In the genomic region with DNA sequence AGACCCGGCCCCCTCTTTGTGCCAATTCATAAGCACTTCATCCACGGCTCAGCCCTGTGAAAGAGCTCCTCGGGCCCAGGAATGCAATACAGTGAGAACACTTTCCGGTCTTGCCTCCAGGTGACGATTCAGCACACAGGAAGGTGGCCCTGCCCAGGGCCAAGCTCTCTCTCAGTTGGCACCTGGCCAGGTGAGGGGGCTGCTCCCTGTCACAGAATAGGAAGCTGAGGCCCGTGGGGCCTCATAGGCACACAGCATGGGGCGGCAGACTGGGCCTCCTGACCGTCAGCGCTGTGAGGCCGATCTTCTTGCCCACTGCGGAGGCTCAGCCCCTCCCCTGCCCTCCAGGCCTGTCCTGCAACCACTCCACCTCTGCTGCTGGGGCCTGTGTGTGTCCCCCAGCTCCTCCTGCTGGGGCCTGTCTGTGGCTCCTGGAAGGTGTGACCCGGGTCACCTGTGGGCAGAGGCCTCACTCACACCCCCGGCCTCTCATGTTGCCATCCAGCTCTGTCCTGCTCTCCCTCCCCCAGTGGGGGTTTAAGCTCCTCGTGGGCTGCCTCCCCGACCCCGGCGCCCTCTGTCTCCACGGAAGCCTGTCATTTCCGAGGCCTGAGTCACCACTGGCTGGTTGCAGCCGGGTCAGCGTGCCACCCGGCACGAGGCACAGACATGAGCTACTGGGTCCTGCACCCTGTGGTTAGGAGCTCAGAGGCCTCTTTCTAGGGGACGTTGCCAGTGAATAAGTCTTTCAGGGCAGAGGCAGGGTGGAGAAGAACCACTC, we compare ENCODE assay signal across 10 cellular contexts.
DNase-seq lines count a peak whose midpoint lies in the region; ATAC-seq, FAIRE-seq and TF ChIP-seq lines count a peak whose summit lies in the region.
"Had no signal": no experiment of that assay in that cellular context is flagged by ENCODE, and none has a peak within 500 bp of the region (broad histone marks: within the 10 kb centered on the region; RNA-seq: fewer than 3 reads in every experiment).

No MANE protein-coding gene starts in this region.

- no peaks in the 10 kb centered on the region for H3K4me1 ChIP-seq in left ventricle myocardium inferior
- H3K4me1 ChIP-seq in astrocyte (ENCODE audit: insufficient read depth, low read length) = peaks cover 33% of the 10 kb centered on the region

- H3K4me1 Mint-ChIP-seq in astrocyte (ENCODE audit: low read depth, unreplicated experiment) = peaks cover 8% of the 10 kb centered on the region
- H3K4me1 Mint-ChIP-seq in activated T-helper 2 cell treated with anti-CD3 and anti-CD28 coated beads, Interferon-gamma antibody, Interleukin-2, Interleukin-4, amounts not matched to agents 10 μg/mL and 5 μg/mL and 100 μg/mL, durations not matched to agents 14 hours and 24 hours and 36 hours (ENCODE audit: low read depth) = no peaks in the 10 kb centered on the region
- no peaks in the 10 kb centered on the region for H3K4me1 Mint-ChIP-seq in activated CD8-positive, alpha-beta T cell treated with anti-CD3 and anti-CD28 coated beads, Interleukin-2, amount 10 ng/mL, durations not matched to agents 7 days and 5 days (ENCODE audit: low read depth)
- H3K4me1 Mint-ChIP-seq: T-cell had no signal

- peak overlapping the region; percentile 71 for H3K4me2 ChIP-seq in astrocyte (ENCODE audit: low read length)

- H3K27ac Mint-ChIP-seq in astrocyte (ENCODE audit: unreplicated experiment) = peak overlapping the region; percentile 91
- no peak overlapping the region for H3K27ac Mint-ChIP-seq in activated T-helper 2 cell treated with anti-CD3 and anti-CD28 coated beads, Interferon-gamma antibody, Interleukin-2, Interleukin-4, amounts not matched to agents 10 μg/mL and 5 μg/mL and 100 μg/mL, durations not matched to agents 14 hours and 24 hours and 36 hours
- no peak overlapping the region for H3K27ac Mint-ChIP-seq in activated CD8-positive, alpha-beta T cell treated with anti-CD3 and anti-CD28 coated beads, Interleukin-2, amount 10 ng/mL, durations not matched to agents 7 days and 5 days
- H3K27ac Mint-ChIP-seq: CD4-positive, alpha-beta T cell; T-cell had no signal

- H3K79me2 ChIP-seq in astrocyte (ENCODE audit: insufficient read depth, low read length) = no peaks in the 10 kb centered on the region

- H3K9me3 ChIP-seq in left ventricle myocardium inferior (replicated peaks) (no peaks in the 10 kb centered on the region), astrocyte (ENCODE audit: insufficient read depth, low read depth, low read length) (no peaks in the 10 kb centered on the region)

- FAIRE-seq in astrocyte (lab: Jason Lieb, UNC) (peak; percentile 37), urothelium cell line (lab: Jason Lieb, UNC) (no peak), GM12892 (lab: Jason Lieb, UNC) (no peak)

- POLR2A ChIA-PET in activated CD8-positive, alpha-beta T cell treated with anti-CD3 and anti-CD28 coated beads, Interleukin-2, amount 10 ng/mL, durations not matched to agents 7 days and 5 days (lab: Charles Lee) = interaction anchor here (0.7 kb wide), 1 partner anchor 223 kb away, joined by 3 read pairs; no protein-coding TSS in a partner anchor

- ATAC-seq in left ventricle myocardium superior = peak; percentile 30
- no peak for ATAC-seq in activated CD8-positive, alpha-beta T cell treated with anti-CD3 and anti-CD28 coated beads, Interleukin-2, amount 10 ng/mL, durations not matched to agents 7 days and 5 days
- ATAC-seq: T-cell had no signal

- TF ChIP-seq POLR2A in GM12892 (IDR thresholded peaks at IDR 0.05; ENCODE audit: low read depth, low read length) = no peak

- peak overlapping the region; percentile 53 for H2AFZ ChIP-seq in astrocyte (ENCODE audit: low read depth, low read length)

- no peaks in the 10 kb centered on the region for H4K20me1 ChIP-seq in astrocyte (ENCODE audit: insufficient read depth, low read length)

- H3K4me3 ChIP-seq in left ventricle myocardium inferior (no peak overlapping the region), astrocyte (ENCODE audit: insufficient read depth, low read depth, low read length) (no peak overlapping the region)

- peak overlapping the region; percentile 70 for H3K9ac ChIP-seq in astrocyte (ENCODE audit: low read length)

- H3K4me3 Mint-ChIP-seq in astrocyte (ENCODE audit: unreplicated experiment) = no peak overlapping the region
- H3K4me3 Mint-ChIP-seq in activated T-helper 2 cell treated with anti-CD3 and anti-CD28 coated beads, Interferon-gamma antibody, Interleukin-2, Interleukin-4, amounts not matched to agents 10 μg/mL and 5 μg/mL and 100 μg/mL, durations not matched to agents 14 hours and 24 hours and 36 hours (ENCODE audit: low read depth) = no peak overlapping the region
- H3K4me3 Mint-ChIP-seq in activated CD8-positive, alpha-beta T cell treated with anti-CD3 and anti-CD28 coated beads, Interleukin-2, amount 10 ng/mL, durations not matched to agents 7 days and 5 days = no peak overlapping the region
- H3K4me3 Mint-ChIP-seq: CD4-positive, alpha-beta T cell; T-cell had no signal

- H3K27me3 ChIP-seq in left ventricle myocardium inferior (ENCODE audit: low read depth) = peaks cover 56% of the 10 kb centered on the region
- H3K27me3 ChIP-seq in astrocyte (ENCODE audit: insufficient read depth, low read length) = no peaks in the 10 kb centered on the region

- H3K36me3 Mint-ChIP-seq in astrocyte (ENCODE audit: low read depth, unreplicated experiment) = no peaks in the 10 kb centered on the region
- no peaks in the 10 kb centered on the region for H3K36me3 Mint-ChIP-seq in activated T-helper 2 cell treated with anti-CD3 and anti-CD28 coated beads, Interferon-gamma antibody, Interleukin-2, Interleukin-4, amounts not matched to agents 10 μg/mL and 5 μg/mL and 100 μg/mL, durations not matched to agents 14 hours and 24 hours and 36 hours (ENCODE audit: low read depth)
- H3K36me3 Mint-ChIP-seq in activated CD8-positive, alpha-beta T cell treated with anti-CD3 and anti-CD28 coated beads, Interleukin-2, amount 10 ng/mL, durations not matched to agents 7 days and 5 days (ENCODE audit: low read depth) = no peaks in the 10 kb centered on the region
- H3K36me3 Mint-ChIP-seq: T-cell had no signal

- H3K36me3 ChIP-seq in left ventricle myocardium inferior = no peaks in the 10 kb centered on the region
- H3K36me3 ChIP-seq in astrocyte (ENCODE audit: insufficient read depth, low read length) = no peaks in the 10 kb centered on the region

- H3K9me3 Mint-ChIP-seq in astrocyte (ENCODE audit: unreplicated experiment) = no peaks in the 10 kb centered on the region
- no peaks in the 10 kb centered on the region for H3K9me3 Mint-ChIP-seq in activated T-helper 2 cell treated with anti-CD3 and anti-CD28 coated beads, Interferon-gamma antibody, Interleukin-2, Interleukin-4, amounts not matched to agents 10 μg/mL and 5 μg/mL and 100 μg/mL, durations not matched to agents 14 hours and 24 hours and 36 hours
- no peaks in the 10 kb centered on the region for H3K9me3 Mint-ChIP-seq in activated CD8-positive, alpha-beta T cell treated with anti-CD3 and anti-CD28 coated beads, Interleukin-2, amount 10 ng/mL, durations not matched to agents 7 days and 5 days (ENCODE audit: insufficient read depth)
- H3K9me3 Mint-ChIP-seq: CD4-positive, alpha-beta T cell; T-cell had no signal

- DNase-seq in left ventricle myocardium superior (no peak), left ventricle myocardium inferior (no peak), astrocyte (ENCODE audit: low read depth) (peak; percentile 69), kidney glomerular epithelial cell (lab: John Stamatoyannopoulos, UW) (peak; percentile 97), urothelium cell line (ENCODE audit: low spot score) (peak; percentile 96), GM12892 (ENCODE audit: insufficient read length) (no peak)
- no peak for DNase-seq in activated T-helper 2 cell treated with anti-CD3 and anti-CD28 coated beads, Interferon-gamma antibody, Interleukin-2, Interleukin-4, amounts not matched to agents 10 μg/mL and 5 μg/mL and 100 μg/mL, durations not matched to agents 14 hours and 24 hours and 36 hours (ENCODE audit: low spot score)
- no peak for DNase-seq in activated CD8-positive, alpha-beta T cell treated with anti-CD3 and anti-CD28 coated beads, Interleukin-2, amount 10 ng/mL, durations not matched to agents 7 days and 5 days
- DNase-seq: CD4-positive, alpha-beta T cell; T-cell had no signal

- CTCF ChIA-PET in activated CD8-positive, alpha-beta T cell treated with anti-CD3 and anti-CD28 coated beads, Interleukin-2, amount 10 ng/mL, durations not matched to agents 7 days and 5 days (lab: Charles Lee) = interaction anchor here (1.0 to 1.1 kb wide), 2 partner anchors 167 to 199 kb away, joined by 3 read pairs; no protein-coding TSS in a partner anchor

- H3K27me3 Mint-ChIP-seq in astrocyte (ENCODE audit: low read depth, unreplicated experiment) = no peaks in the 10 kb centered on the region
- H3K27me3 Mint-ChIP-seq in activated T-helper 2 cell treated with anti-CD3 and anti-CD28 coated beads, Interferon-gamma antibody, Interleukin-2, Interleukin-4, amounts not matched to agents 10 μg/mL and 5 μg/mL and 100 μg/mL, durations not matched to agents 14 hours and 24 hours and 36 hours (ENCODE audit: low read depth) = peaks cover 4% of the 10 kb centered on the region
- peaks cover 7% of the 10 kb centered on the region for H3K27me3 Mint-ChIP-seq in activated CD8-positive, alpha-beta T cell treated with anti-CD3 and anti-CD28 coated beads, Interleukin-2, amount 10 ng/mL, durations not matched to agents 7 days and 5 days (ENCODE audit: low read depth)

- intact Hi-C loops in left ventricle myocardium superior (cut with micrococcal nuclease) (no loop called here), left ventricle myocardium inferior (cut with micrococcal nuclease) (no loop called here)
- intact Hi-C loops in activated T-helper 2 cell treated with anti-CD3 and anti-CD28 coated beads, Interferon-gamma antibody, Interleukin-2, Interleukin-4, amounts not matched to agents 10 μg/mL and 5 μg/mL and 100 μg/mL, durations not matched to agents 14 hours and 24 hours and 36 hours (cut with micrococcal nuclease) = no loop called here

- no peak overlapping the region for H3K27ac ChIP-seq in left ventricle myocardium inferior (replicated peaks)
- peak overlapping the region; percentile 57 for H3K27ac ChIP-seq in astrocyte (ENCODE audit: low read depth, low read length)

- no peak for TF ChIP-seq CTCF in left ventricle myocardium inferior (IDR thresholded peaks at IDR 0.05; ENCODE audit: borderline replicate concordance)
- no peak for TF ChIP-seq CTCF in astrocyte (IDR thresholded peaks at IDR 0.05; ENCODE audit: insufficient read depth, low read depth, low read length)

Comparison
In these comparisons a context has a peak if more than half of its experiments do, and no peak if none do; other contexts are left out.
1. DNase-seq: peak in astrocyte (single experiment), kidney glomerular epithelial cell (single experiment) and urothelium cell line (single experiment); none in left ventricle myocardium superior (single experiment), left ventricle myocardium inferior (single experiment), activated T-helper 2 cell treated with anti-CD3 and anti-CD28 coated beads, Interferon-gamma antibody, Interleukin-2, Interleukin-4, amounts not matched to agents 10 μg/mL and 5 μg/mL and 100 μg/mL, durations not matched to agents 14 hours and 24 hours and 36 hours (single experiment), activated CD8-positive, alpha-beta T cell treated with anti-CD3 and anti-CD28 coated beads, Interleukin-2, amount 10 ng/mL, durations not matched to agents 7 days and 5 days (single experiment) and GM12892 (single experiment).